ENCODE assay signal across 1 cellular context in the genomic region with DNA sequence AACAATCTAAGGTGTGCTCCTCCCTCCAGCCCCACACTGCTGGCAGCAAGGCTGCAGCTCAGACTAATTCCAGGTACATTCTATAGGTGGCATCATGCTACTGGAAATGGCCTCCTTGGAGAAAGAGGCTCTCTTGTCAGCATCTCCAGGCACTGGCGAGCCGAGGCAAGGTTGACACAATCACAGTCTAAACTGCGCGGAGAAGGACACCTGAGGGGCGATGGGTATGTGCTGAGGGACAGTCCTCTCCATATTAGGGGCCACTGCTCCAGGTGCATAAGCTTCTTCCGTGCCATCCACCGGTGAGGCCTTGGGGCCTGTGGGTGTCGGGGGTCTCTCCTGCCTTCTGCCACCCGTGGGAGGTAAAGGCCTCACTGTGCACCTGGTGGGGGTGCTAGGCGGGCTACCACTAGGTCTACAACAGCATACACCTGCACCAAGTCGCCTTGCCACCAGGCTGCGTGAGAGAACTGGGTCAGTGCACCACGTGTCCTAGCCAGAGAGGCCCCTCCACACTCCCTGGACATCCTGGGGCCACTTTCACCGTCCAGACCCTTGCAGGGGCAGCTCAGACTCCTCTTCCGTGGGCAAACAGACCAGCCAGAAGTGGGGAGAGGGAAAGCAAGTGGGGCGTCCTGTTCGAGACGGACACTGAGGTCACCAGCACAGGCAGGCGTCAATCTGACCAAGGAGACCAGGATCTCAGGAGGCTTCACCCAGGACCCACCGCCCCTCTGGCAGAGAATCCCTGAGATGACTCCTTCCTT.
TF ChIP-seq lines count a peak whose summit lies in the region.

No MANE protein-coding gene starts in this region.

TF ChIP-seq in IMR-90, 13 proteins besides CTCF, POLR2A, EP300 and RAD21 (continued from another document):
- TF ChIP-seq, protein P1, sequence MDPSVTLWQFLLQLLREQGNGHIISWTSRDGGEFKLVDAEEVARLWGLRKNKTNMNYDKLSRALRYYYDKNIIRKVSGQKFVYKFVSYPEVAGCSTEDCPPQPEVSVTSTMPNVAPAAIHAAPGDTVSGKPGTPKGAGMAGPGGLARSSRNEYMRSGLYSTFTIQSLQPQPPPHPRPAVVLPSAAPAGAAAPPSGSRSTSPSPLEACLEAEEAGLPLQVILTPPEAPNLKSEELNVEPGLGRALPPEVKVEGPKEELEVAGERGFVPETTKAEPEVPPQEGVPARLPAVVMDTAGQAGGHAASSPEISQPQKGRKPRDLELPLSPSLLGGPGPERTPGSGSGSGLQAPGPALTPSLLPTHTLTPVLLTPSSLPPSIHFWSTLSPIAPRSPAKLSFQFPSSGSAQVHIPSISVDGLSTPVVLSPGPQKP (IDR thresholded peaks at IDR 0.05; ENCODE audit: borderline replicate concordance, low read depth, low read length): no peak
- no peak for TF ChIP-seq CHD1 (IDR thresholded peaks at IDR 0.05; ENCODE audit: low read depth, low read length)
- TF ChIP-seq, protein P2, sequence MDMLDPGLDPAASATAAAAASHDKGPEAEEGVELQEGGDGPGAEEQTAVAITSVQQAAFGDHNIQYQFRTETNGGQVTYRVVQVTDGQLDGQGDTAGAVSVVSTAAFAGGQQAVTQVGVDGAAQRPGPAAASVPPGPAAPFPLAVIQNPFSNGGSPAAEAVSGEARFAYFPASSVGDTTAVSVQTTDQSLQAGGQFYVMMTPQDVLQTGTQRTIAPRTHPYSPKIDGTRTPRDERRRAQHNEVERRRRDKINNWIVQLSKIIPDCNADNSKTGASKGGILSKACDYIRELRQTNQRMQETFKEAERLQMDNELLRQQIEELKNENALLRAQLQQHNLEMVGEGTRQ (IDR thresholded peaks at IDR 0.05; ENCODE audit: low read depth, low read length): no peak
